22 cellular contexts compared by ENCODE assay signal in the genomic region with DNA sequence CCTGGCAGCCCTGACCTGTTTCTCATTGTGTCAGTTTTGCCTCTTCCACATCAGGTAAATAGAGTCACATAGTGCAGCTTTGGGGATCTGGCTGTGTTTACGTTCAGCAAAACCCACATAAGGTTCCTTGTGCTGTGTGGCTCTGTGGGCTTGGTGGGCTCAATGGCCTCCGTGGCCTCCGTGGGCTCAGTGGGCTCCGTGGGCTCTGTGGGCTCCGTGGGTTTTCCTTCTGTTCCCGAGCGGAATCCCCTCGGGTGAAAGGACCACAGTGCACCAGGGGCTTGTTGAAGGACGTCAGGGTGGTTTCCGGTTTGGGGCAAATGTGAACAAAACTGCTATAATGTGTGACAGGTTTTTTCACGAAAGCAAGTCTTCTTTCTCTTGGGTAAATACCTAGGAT. TPM values are rescaled to one million over a fixed set of nuclear protein-coding genes. Genes with fewer than 3 reads are reported as not detected.
DNase-seq lines count a peak whose midpoint lies in the region; ATAC-seq and TF ChIP-seq lines count a peak whose summit lies in the region.
"Had no signal": no experiment of that assay in that cellular context is flagged by ENCODE, and none has a peak within 500 bp of the region (broad histone marks: within the 10 kb centered on the region; RNA-seq: fewer than 3 reads in every experiment).

No MANE protein-coding gene starts in this region.

- H3K4me1 ChIP-seq in spleen, result peaks cover 0 to 10% (median 0%) of the 10 kb centered on the region in 6 donors

- peaks cover 27% of the 10 kb centered on the region for H3K27me3 Mint-ChIP-seq in stimulated activated naive CD8-positive, alpha-beta T cell treated with anti-CD3 and anti-CD28 coated beads, Interleukin-15, Interleukin-2, amounts not matched to agents 100 ng/mL and 50 ng/mL, for 24 hours

- peaks cover 8% of the 10 kb centered on the region for H3K4me1 Mint-ChIP-seq in stimulated activated naive CD8-positive, alpha-beta T cell treated with anti-CD3 and anti-CD28 coated beads, Interleukin-15, Interleukin-2, amounts not matched to agents 100 ng/mL and 50 ng/mL, for 24 hours (ENCODE audit: low read depth)

- no peak overlapping the region for H3K27ac Mint-ChIP-seq in stimulated activated naive CD8-positive, alpha-beta T cell treated with anti-CD3 and anti-CD28 coated beads, Interleukin-15, Interleukin-2, amounts not matched to agents 100 ng/mL and 50 ng/mL, for 24 hours
- H3K27ac Mint-ChIP-seq: CD4-positive, CD25-positive, alpha-beta regulatory T cell had no signal

- 84 to 91% (median 88%) methylated on average over 9 to 11 of the region's 11 CpGs for WGBS in spleen, 5 donors

- no peaks in the 10 kb centered on the region for H3K9me3 Mint-ChIP-seq in stimulated activated naive CD8-positive, alpha-beta T cell treated with anti-CD3 and anti-CD28 coated beads, Interleukin-15, Interleukin-2, amounts not matched to agents 100 ng/mL and 50 ng/mL, for 24 hours

- no peak for TF ChIP-seq POLR2A in spleen (IDR thresholded peaks at IDR 0.05)

- peak overlapping the region; percentile 30 for H3K4me3 Mint-ChIP-seq in stimulated activated naive CD8-positive, alpha-beta T cell treated with anti-CD3 and anti-CD28 coated beads, Interleukin-15, Interleukin-2, amounts not matched to agents 100 ng/mL and 50 ng/mL, for 24 hours
- H3K4me3 Mint-ChIP-seq: CD4-positive, CD25-positive, alpha-beta regulatory T cell had no signal

- peak overlapping the region; percentile 8 for H3K27ac ChIP-seq in layer of hippocampus (ENCODE audit: low read depth, low read length)
- H3K27ac ChIP-seq in spleen, result no peak overlapping the region
- H3K27ac ChIP-seq: BLaER1 had no signal

- DNase-seq in stimulated activated naive CD8-positive, alpha-beta T cell treated with anti-CD3 and anti-CD28 coated beads, Interleukin-15, Interleukin-2, amounts not matched to agents 100 U/mL and 50 U/mL, for 24 hours, result no peak
- DNase-seq in spleen (peak; percentile 22), GF-D8 (lab: John Stamatoyannopoulos, UW) (no peak), H7 (no peak)
- DNase-seq in stimulated activated CD4-positive, alpha-beta T cell treated with anti-CD3 and anti-CD28 coated beads, Interleukin-1b, Interleukin-23, amount 100 ng/mL, for 48 hours, result no peak
- DNase-seq: CD4-positive, CD25-positive, alpha-beta regulatory T cell; DMS153; DND-41; Kasumi-1; NCI-H1092 treated with DMSO at 0.1 percent for 48 hours; NCI-H1436; NCI-H1930; NCI-H2107; NCI-H446; NCI-H524 treated with DMSO at 0.1 percent for 48 hours; NCI-H774; NK-92 treated with Interleukin-12 subunit alpha and Interleukin-12 subunit beta, amount 100 ng/mL, for 24 hours; PC-3 had no signal

- intact Hi-C loops in spleen (cut with DNase I; ENCODE audit: low total_unique reads), result no loop called here

- H3K36me3 Mint-ChIP-seq in stimulated activated naive CD8-positive, alpha-beta T cell treated with anti-CD3 and anti-CD28 coated beads, Interleukin-15, Interleukin-2, amounts not matched to agents 100 ng/mL and 50 ng/mL, for 24 hours (ENCODE audit: low read depth), result no peaks in the 10 kb centered on the region
- H3K36me3 Mint-ChIP-seq: CD4-positive, CD25-positive, alpha-beta regulatory T cell had no signal

- H3K36me3 ChIP-seq in spleen (peaks cover 0 to 5% (median 0%) of the 10 kb centered on the region in 6 donors), H7 (replicated peaks; ENCODE audit: control insufficient read depth, insufficient read depth, low read length) (no peaks in the 10 kb centered on the region)
- H3K36me3 ChIP-seq: BLaER1 had no signal

- no peaks in the 10 kb centered on the region for H3K27me3 ChIP-seq in layer of hippocampus (ENCODE audit: control insufficient read depth, insufficient read depth, low read length)
- peaks cover 0 to 61% (median 18%) of the 10 kb centered on the region in 7 donors for H3K27me3 ChIP-seq in spleen (replicated peaks in 1 of 7)
- peaks cover 2% of the 10 kb centered on the region; the same call in 1 of the 2 replicates for H3K27me3 ChIP-seq in H7 (ENCODE audit: control insufficient read depth, insufficient read depth, low read length)

- TF ChIP-seq CTCF in spleen (IDR thresholded peaks at IDR 0.05 in 8 of 11, conservative IDR thresholded peaks at IDR 0.05 in 3 of 11), result no peak

- H3K9me3 ChIP-seq in spleen, result no peaks in the 10 kb centered on the region
- H3K9me3 ChIP-seq: BLaER1 had no signal

- H3K4me3 ChIP-seq in spleen (no peak overlapping the region), H7 (ENCODE audit: insufficient read depth, low read depth, low read length) (no peak overlapping the region)
- H3K4me3 ChIP-seq: BLaER1, K562 had no signal

- no peak for ATAC-seq in stimulated activated naive CD8-positive, alpha-beta T cell treated with anti-CD3 and anti-CD28 coated beads, Interleukin-15, Interleukin-2, amounts not matched to agents 100 U/mL and 50 U/mL, for 24 hours
- ATAC-seq: K562, PC-3 had no signal

RNA-seq across cellular contexts. Expression of gene DPYSL4, which starts 12.5 kb away (rescaled TPM):
- 1 to 10 TPM in 4 of 7 donors, under 1 TPM in 2, not detected in 1; 0.85 to 6.0 (median 1.6) TPM for total RNA-seq in spleen
- polyA plus RNA-seq in spleen, result 1 to 10 TPM in 1 of 3 donors, under 1 TPM in 2; 0.55 to 1.0 (median 0.96) TPM
- 7.6 and 9.1 TPM in 2 replicates for total RNA-seq in H7 (2014; rRNA removed; shearing (Covaris generic))
- total RNA-seq: K562 had no signal
